In the genomic region with DNA sequence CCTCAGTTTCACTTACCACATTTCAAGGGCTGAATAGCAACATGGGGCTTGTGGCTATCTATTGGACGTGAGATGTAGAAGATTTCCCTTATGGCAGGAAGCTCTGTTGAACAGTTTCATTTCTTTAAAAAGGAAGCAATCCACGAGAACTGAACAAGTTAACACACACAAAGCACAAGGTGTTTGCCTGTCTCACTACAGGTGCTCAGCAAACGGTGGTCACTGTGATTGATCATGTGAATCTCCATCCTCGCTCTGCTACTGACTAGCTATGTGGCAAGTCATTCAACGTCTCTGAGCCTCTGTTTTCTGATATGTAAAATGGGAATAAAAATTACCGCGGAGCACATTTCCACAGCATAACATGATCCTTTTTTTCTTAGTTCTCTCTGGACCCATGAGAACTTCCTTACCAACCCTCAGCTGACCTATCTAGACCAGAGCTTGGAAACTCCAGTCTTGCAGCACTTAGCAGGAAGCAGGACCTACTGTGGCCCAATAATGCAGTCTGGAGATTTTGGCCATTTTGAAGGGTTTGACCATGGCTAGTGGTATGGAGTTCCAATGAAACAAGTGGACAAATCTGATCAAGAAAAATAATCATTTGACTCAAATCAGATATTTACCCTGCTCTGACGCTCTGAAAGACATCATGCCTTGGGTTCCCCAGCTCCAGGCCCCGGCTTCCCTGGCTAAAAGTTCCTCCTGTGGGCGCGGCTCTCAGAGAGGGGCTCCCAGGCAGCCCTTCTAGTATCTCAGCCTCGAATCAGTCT, we compare ENCODE assay signal across 12 cellular contexts.
DNase-seq lines count a peak whose midpoint lies in the region; ATAC-seq and TF ChIP-seq lines count a peak whose summit lies in the region.
"Had no signal": no experiment of that assay in that cellular context is flagged by ENCODE, and none has a peak within 500 bp of the region (broad histone marks: within the 10 kb centered on the region; RNA-seq: fewer than 3 reads in every experiment).

No MANE protein-coding gene starts in this region.

- no peaks in the 10 kb centered on the region for H3K27me3 Mint-ChIP-seq in activated CD8-positive, alpha-beta T cell treated with anti-CD3 and anti-CD28 coated beads, Interleukin-2, amount 10 ng/mL, durations not matched to agents 7 days and 5 days (ENCODE audit: low read depth)
- no peaks in the 10 kb centered on the region for H3K27me3 Mint-ChIP-seq in activated CD8-positive, alpha-beta T cell treated with anti-CD3 and anti-CD28 coated beads for 36 hours
- no peaks in the 10 kb centered on the region for H3K27me3 Mint-ChIP-seq in dendritic cell treated with granulocyte-macrophage colony-stimulating factor and Interleukin-4, amounts not matched to agents 40 ng/mL and 50 ng/mL, for 4 days

- intact Hi-C loops in activated CD8-positive, alpha-beta T cell treated with anti-CD3 and anti-CD28 coated beads for 36 hours (cut with micrococcal nuclease) = no loop called here
- intact Hi-C loops in dendritic cell treated with granulocyte-macrophage colony-stimulating factor and Interleukin-4, amounts not matched to agents 40 ng/mL and 50 ng/mL, for 4 days (cut with micrococcal nuclease) = no loop called here
- intact Hi-C loops in uterus (cut with DNase I; ENCODE audit: low total_unique reads) = no loop called here
- intact Hi-C loops in ovary (cut with DNase I) = loop anchor here in 1 of 4 donors (10.0 kb wide), 1 partner anchor 99 kb away; no protein-coding TSS in a partner anchor
- intact Hi-C loops in thyroid gland (cut with DNase I) = no loop called here

- no peak for TF ChIP-seq CTCF in activated CD8-positive, alpha-beta T cell treated with anti-CD3 and anti-CD28 coated beads for 36 hours (IDR thresholded peaks at IDR 0.05)
- TF ChIP-seq CTCF in uterus (IDR thresholded peaks at IDR 0.05) = no peak
- TF ChIP-seq CTCF in ovary (IDR thresholded peaks at IDR 0.05) = no peak
- TF ChIP-seq CTCF in thyroid gland (IDR thresholded peaks at IDR 0.05) = no peak

- H3K4me3 Mint-ChIP-seq in activated CD8-positive, alpha-beta T cell treated with anti-CD3 and anti-CD28 coated beads, Interleukin-2, amount 10 ng/mL, durations not matched to agents 7 days and 5 days = no peak overlapping the region
- H3K4me3 Mint-ChIP-seq in activated CD8-positive, alpha-beta T cell treated with anti-CD3 and anti-CD28 coated beads for 36 hours = no peak overlapping the region
- no peak overlapping the region for H3K4me3 Mint-ChIP-seq in dendritic cell treated with granulocyte-macrophage colony-stimulating factor and Interleukin-4, amounts not matched to agents 40 ng/mL and 50 ng/mL, for 4 days

- no peak for ATAC-seq in activated CD8-positive, alpha-beta T cell treated with anti-CD3 and anti-CD28 coated beads, Interleukin-2, amount 10 ng/mL, durations not matched to agents 7 days and 5 days
- no peak for ATAC-seq in activated CD8-positive, alpha-beta T cell treated with anti-CD3 and anti-CD28 coated beads for 36 hours
- ATAC-seq in HG03103 (IDR thresholded peaks at IDR 0.05; ENCODE audit: low read depth, unreplicated experiment) = peak; percentile 78
- ATAC-seq: left lobe of liver had no signal

- no peak for TF ChIP-seq EP300 in ovary (IDR thresholded peaks at IDR 0.05)

- H3K27ac ChIP-seq in uterus (peak overlapping the region; percentile 87 to 92), ovary (peak overlapping the region in 1 of 2 donors; percentile 39), thyroid gland (no peak overlapping the region)
- H3K27ac ChIP-seq: 22Rv1, SJCRH30 had no signal

- no peak overlapping the region for H3K4me3 ChIP-seq in uterus
- no peak overlapping the region for H3K4me3 ChIP-seq in ovary
- no peak overlapping the region for H3K4me3 ChIP-seq in thyroid gland (replicated peaks in 1 of 3)
- H3K4me3 ChIP-seq: SJCRH30 had no signal

- no peaks in the 10 kb centered on the region for H3K27me3 ChIP-seq in uterus
- no peaks in the 10 kb centered on the region for H3K27me3 ChIP-seq in ovary
- no peaks in the 10 kb centered on the region for H3K27me3 ChIP-seq in thyroid gland
- H3K27me3 ChIP-seq: SJCRH30 had no signal

- no peaks in the 10 kb centered on the region for H3K36me3 Mint-ChIP-seq in activated CD8-positive, alpha-beta T cell treated with anti-CD3 and anti-CD28 coated beads, Interleukin-2, amount 10 ng/mL, durations not matched to agents 7 days and 5 days (ENCODE audit: low read depth)
- H3K36me3 Mint-ChIP-seq in activated CD8-positive, alpha-beta T cell treated with anti-CD3 and anti-CD28 coated beads for 36 hours (ENCODE audit: low read depth) = no peaks in the 10 kb centered on the region
- no peaks in the 10 kb centered on the region for H3K36me3 Mint-ChIP-seq in dendritic cell treated with granulocyte-macrophage colony-stimulating factor and Interleukin-4, amounts not matched to agents 40 ng/mL and 50 ng/mL, for 4 days (ENCODE audit: low read depth)

- peaks cover 18% of the 10 kb centered on the region for H3K4me1 Mint-ChIP-seq in activated CD8-positive, alpha-beta T cell treated with anti-CD3 and anti-CD28 coated beads, Interleukin-2, amount 10 ng/mL, durations not matched to agents 7 days and 5 days (ENCODE audit: low read depth)
- peaks cover 33% of the 10 kb centered on the region for H3K4me1 Mint-ChIP-seq in activated CD8-positive, alpha-beta T cell treated with anti-CD3 and anti-CD28 coated beads for 36 hours (ENCODE audit: low read depth)
- peaks cover 35% of the 10 kb centered on the region for H3K4me1 Mint-ChIP-seq in dendritic cell treated with granulocyte-macrophage colony-stimulating factor and Interleukin-4, amounts not matched to agents 40 ng/mL and 50 ng/mL, for 4 days (ENCODE audit: low read depth)

- CTCF ChIA-PET in activated CD8-positive, alpha-beta T cell treated with anti-CD3 and anti-CD28 coated beads, Interleukin-2, amount 10 ng/mL, durations not matched to agents 7 days and 5 days (lab: Charles Lee) = no interaction called here
- CTCF ChIA-PET in activated CD8-positive, alpha-beta T cell treated with anti-CD3 and anti-CD28 coated beads for 36 hours (lab: Charles Lee) = no interaction called here

- WGBS in ovary, 3 donors = 90 to 95% (median 93%) methylated on average over 12 of the region's 12 CpGs
- WGBS in thyroid gland, 2 donors = 86 to 87% methylated on average over 12 of the region's 12 CpGs

- POLR2A ChIA-PET in activated CD8-positive, alpha-beta T cell treated with anti-CD3 and anti-CD28 coated beads, Interleukin-2, amount 10 ng/mL, durations not matched to agents 7 days and 5 days (lab: Charles Lee) = no interaction called here
- POLR2A ChIA-PET in activated CD8-positive, alpha-beta T cell treated with anti-CD3 and anti-CD28 coated beads for 36 hours (lab: Charles Lee) = interaction anchor here (0.6 to 1.2 kb wide), 2 partner anchors 14 to 20 kb away, joined by 3 to 4 read pairs; no protein-coding TSS in a partner anchor

- TF ChIP-seq POLR2A in uterus (IDR thresholded peaks at IDR 0.05) (no peak), ovary (IDR thresholded peaks at IDR 0.05) (no peak), thyroid gland (IDR thresholded peaks at IDR 0.05) (no peak)

- H3K9me3 ChIP-seq in uterus = no peaks in the 10 kb centered on the region
- H3K9me3 ChIP-seq in ovary = no peaks in the 10 kb centered on the region
- H3K9me3 ChIP-seq in thyroid gland = no peaks in the 10 kb centered on the region
- H3K9me3 ChIP-seq: SJCRH30 had no signal

- DNase-seq in activated CD8-positive, alpha-beta T cell treated with anti-CD3 and anti-CD28 coated beads, Interleukin-2, amount 10 ng/mL, durations not matched to agents 7 days and 5 days = no peak
- no peak for DNase-seq in activated CD8-positive, alpha-beta T cell treated with anti-CD3 and anti-CD28 coated beads for 36 hours
- no peak for DNase-seq in uterus
- no peak for DNase-seq in ovary
- no peak for DNase-seq in AG08396 (ENCODE audit: low spot score)
- no peak for DNase-seq in thyroid gland
- DNase-seq: activated CD8-positive, alpha-beta memory T cell treated with anti-CD3 and anti-CD28 coated beads, Interleukin-2, amount 50 U/mL, for 4 hours had no signal

- H3K4me1 ChIP-seq in uterus (peaks cover 41 to 58% of the 10 kb centered on the region in 2 donors), ovary (ENCODE audit: insufficient read depth) (peaks cover 44% of the 10 kb centered on the region), thyroid gland (peaks cover 16 to 40% of the 10 kb centered on the region in 2 donors)

- H3K36me3 ChIP-seq in uterus (no peaks in the 10 kb centered on the region), ovary (no peaks in the 10 kb centered on the region), thyroid gland (no peaks in the 10 kb centered on the region)
- H3K36me3 ChIP-seq: SJCRH30 had no signal

- no peaks in the 10 kb centered on the region for H3K9me3 Mint-ChIP-seq in activated CD8-positive, alpha-beta T cell treated with anti-CD3 and anti-CD28 coated beads, Interleukin-2, amount 10 ng/mL, durations not matched to agents 7 days and 5 days (ENCODE audit: insufficient read depth)
- no peaks in the 10 kb centered on the region for H3K9me3 Mint-ChIP-seq in activated CD8-positive, alpha-beta T cell treated with anti-CD3 and anti-CD28 coated beads for 36 hours
- no peaks in the 10 kb centered on the region for H3K9me3 Mint-ChIP-seq in dendritic cell treated with granulocyte-macrophage colony-stimulating factor and Interleukin-4, amounts not matched to agents 40 ng/mL and 50 ng/mL, for 4 days

- peak overlapping the region; percentile 12 for H3K27ac Mint-ChIP-seq in activated CD8-positive, alpha-beta T cell treated with anti-CD3 and anti-CD28 coated beads, Interleukin-2, amount 10 ng/mL, durations not matched to agents 7 days and 5 days
- no peak overlapping the region for H3K27ac Mint-ChIP-seq in activated CD8-positive, alpha-beta T cell treated with anti-CD3 and anti-CD28 coated beads for 36 hours
- H3K27ac Mint-ChIP-seq in dendritic cell treated with granulocyte-macrophage colony-stimulating factor and Interleukin-4, amounts not matched to agents 40 ng/mL and 50 ng/mL, for 4 days = peak overlapping the region; percentile 35

Comparison
In these comparisons a context has a peak if more than half of its experiments do, and no peak if none do; other contexts are left out.
1. H3K27ac ChIP-seq: peak in uterus (2 of 2); none in thyroid gland (0 of 3).